ENCODE assay signal across 8 cellular contexts in genomic region chr2:176079851-176080539, GRCh38. TPM values are rescaled to one million over a fixed set of nuclear protein-coding genes. Genes with fewer than 3 reads are reported as not detected.
DNase-seq lines count a peak whose midpoint lies in the region; ATAC-seq, FAIRE-seq and TF ChIP-seq lines count a peak whose summit lies in the region.

No MANE protein-coding gene starts in this region.

- peak overlapping the region in 2 of 3 donors; percentile 75 to 84 for H3K27ac Mint-ChIP-seq in CD4-positive, CD25-positive, alpha-beta regulatory T cell
- peak overlapping the region; percentile 70 to 77 for H3K27ac Mint-ChIP-seq in natural killer cell

- FAIRE-seq in RCC 7860 (lab: Jason Lieb, UNC) (no peak), H1 (lab: Jason Lieb, UNC) (no peak)

- H3K27me3 ChIP-seq in CD4-positive, CD25-positive, alpha-beta regulatory T cell (ENCODE audit: control insufficient read depth, insufficient read depth, low read length), result peaks cover 65% of the 10 kb centered on the region
- H3K27me3 ChIP-seq in H1 (replicated peaks in 1 of 4; ENCODE audit: control insufficient read depth in 3 of 4, extremely low read depth in 1 of 4, insufficient read depth in 3 of 4, low read length in 3 of 4), result peaks cover 85 to 98% (median 92%) of the 10 kb centered on the region in 4 experiments
- peaks cover 88% of the 10 kb centered on the region for H3K27me3 ChIP-seq in thyroid gland

- peaks cover 4% of the 10 kb centered on the region for H3K36me3 Mint-ChIP-seq in CD4-positive, CD25-positive, alpha-beta regulatory T cell
- peaks cover 33% of the 10 kb centered on the region for H3K36me3 Mint-ChIP-seq in natural killer cell

- ATAC-seq in CD4-positive, CD25-positive, alpha-beta regulatory T cell (ENCODE audit: low read depth in 2 of 2), result no peak
- ATAC-seq in natural killer cell, result peak in 2 of 3 donors; percentile 34 to 53

- H2BK5ac ChIP-seq in H1 (ENCODE audit: low read depth, low read length), result no peak overlapping the region

- peak overlapping the region in 3 of 4 donors; percentile 33 to 74 (median 55) for H3K4me3 Mint-ChIP-seq in CD4-positive, CD25-positive, alpha-beta regulatory T cell
- peak overlapping the region; percentile 75 for H3K4me3 Mint-ChIP-seq in natural killer cell

- no peak for TF ChIP-seq EP300 in H1 (IDR thresholded peaks at IDR 0.05; ENCODE audit: borderline replicate concordance in 1 of 2, low read depth in 2 of 2, low read length in 2 of 2)

- H3K14ac ChIP-seq in H1 (ENCODE audit: insufficient read length), result no peak overlapping the region

- no peak overlapping the region for H4K91ac ChIP-seq in H1 (replicated peaks; ENCODE audit: insufficient read length, low read length)

- peaks cover 33 to 70% of the 10 kb centered on the region in 2 experiments for H3K9me3 ChIP-seq in CD4-positive, CD25-positive, alpha-beta regulatory T cell (ENCODE audit: control insufficient read depth in 2 of 2, low read length in 2 of 2)
- no peaks in the 10 kb centered on the region; a peak in 1 of 4 replicates for H3K9me3 ChIP-seq in H1 (ENCODE audit: insufficient read depth in 2 of 2, low read depth in 1 of 2, low read length in 1 of 2)
- H3K9me3 ChIP-seq in thyroid gland, result no peaks in the 10 kb centered on the region

- H3K9me3 Mint-ChIP-seq in CD4-positive, CD25-positive, alpha-beta regulatory T cell, result peaks cover 0 to 52% (median 14%) of the 10 kb centered on the region in 7 donors
- peaks cover 2 to 10% of the 10 kb centered on the region in 2 donors for H3K9me3 Mint-ChIP-seq in natural killer cell

- H4K5ac ChIP-seq in H1 (ENCODE audit: insufficient read length, low read depth, low read length), result no peak overlapping the region

- H4K20me1 ChIP-seq in H1 (replicated peaks in 1 of 2; ENCODE audit: control insufficient read depth in 1 of 2, insufficient read depth in 2 of 2, low read length in 2 of 2), result peaks cover 17% of the 10 kb centered on the region in 2 experiments

- H2BK12ac ChIP-seq in H1 (ENCODE audit: low read depth, low read length), result no peak overlapping the region; the same call in 1 of the 2 replicates

- no peak overlapping the region for H2BK20ac ChIP-seq in H1 (ENCODE audit: low read length)

- peaks cover 6% of the 10 kb centered on the region; the same call in 1 of the 2 replicates for H3K23me2 ChIP-seq in H1 (ENCODE audit: low read depth, low read length)

- no peak overlapping the region for H3K4ac ChIP-seq in H1 (replicated peaks; ENCODE audit: insufficient read length, low read depth, low read length)

- peak; percentile 78 for TF ChIP-seq CTCF in HFF-Myc (IDR thresholded peaks at IDR 0.05; ENCODE audit: low read depth, low read length, missing control alignments)
- peak in 2 of 3 experiments; percentile 83 to 99; a peak in 3 of 4 replicates for TF ChIP-seq CTCF in H1 (IDR thresholded peaks at IDR 0.05; ENCODE audit: control extremely low read depth in 1 of 3, insufficient read depth in 1 of 3, low read depth in 1 of 3, low read length in 3 of 3)
- peak; percentile 33 for TF ChIP-seq CTCF in natural killer cell (IDR thresholded peaks at IDR 0.05)
- TF ChIP-seq CTCF in thyroid gland (IDR thresholded peaks at IDR 0.05), result peak in 1 of 6 experiments; percentile 32

- H2AFZ ChIP-seq in H1 (ENCODE audit: low read length), result no peak overlapping the region

- no peaks in the 10 kb centered on the region for H3K79me2 ChIP-seq in H1 (ENCODE audit: control insufficient read depth in 1 of 2, insufficient read depth in 2 of 2, low read length in 2 of 2)

- H3K27me3 Mint-ChIP-seq in CD4-positive, CD25-positive, alpha-beta regulatory T cell, result peaks cover 88% of the 10 kb centered on the region
- peaks cover 66 to 72% of the 10 kb centered on the region in 2 donors for H3K27me3 Mint-ChIP-seq in natural killer cell (ENCODE audit: low read depth in 2 of 2)

- TF ChIP-seq RAD21 in H1 (IDR thresholded peaks at IDR 0.05 in 1 of 2, conservative IDR thresholded peaks at IDR 0.05 in 1 of 2; ENCODE audit: low read depth in 2 of 2, low read length in 2 of 2), result peak; percentile 61 to 78

- H3K23ac ChIP-seq in H1 (ENCODE audit: insufficient read length), result no peak overlapping the region

- no peaks in the 10 kb centered on the region for H3K79me1 ChIP-seq in H1 (ENCODE audit: low read depth, low read length)

- no peak overlapping the region for H2AK5ac ChIP-seq in H1 (ENCODE audit: low read depth, low read length)

- CTCF ChIA-PET in H1 (lab: Charles Lee; ENCODE audit: partially characterized antibody), result interaction anchor here (0.6 to 7.8 kb wide), 34 partner anchors 9 to 829 kb away, joined by 3 to 130 read pairs (median 4); partner anchors contain the start of genes HOXD11, HOXD12 and HOXD13

- 1% methylated on average over 64 of the region's 85 CpGs; no CpG with 5 or more reads in 1 of the 2 experiments for WGBS in H1 (ENCODE audit: extremely low coverage in 1 of 2, insufficient coverage in 1 of 2, insufficient read length in 1 of 2, insufficient replicate concordance in 2 of 2, low coverage in 1 of 2, low lambda C conversion rate in 2 of 2, missing lambda C conversion rate in 1 of 2), 2 experiments
- WGBS in thyroid gland, 2 donors, result 1 to 3% methylated on average over 7 to 8 of the region's 85 CpGs

- no peak overlapping the region for H3K18ac ChIP-seq in H1 (ENCODE audit: extremely low read depth, low read length)

- H3K4me3 ChIP-seq in CD4-positive, CD25-positive, alpha-beta regulatory T cell (ENCODE audit: low read depth, low read length), result no peak overlapping the region
- H3K4me3 ChIP-seq in HFF-Myc (replicated peaks; ENCODE audit: low read depth, low read length), result no peak overlapping the region; the same call in 1 of the 2 replicates
- peak overlapping the region; percentile 4 to 54 (median 20); a peak in 6 of 8 replicates for H3K4me3 ChIP-seq in H1 (ENCODE audit: extremely low read depth in 1 of 4, insufficient read depth in 2 of 4, low read depth in 3 of 4, low read length in 4 of 4)
- no peak overlapping the region for H3K4me3 ChIP-seq in thyroid gland (replicated peaks in 1 of 3)

- no peak overlapping the region for H3K9ac ChIP-seq in H1 (replicated peaks in 1 of 4; ENCODE audit: extremely low read depth in 1 of 4, low read depth in 3 of 4, low read length in 3 of 4)

- H3K36me3 ChIP-seq in CD4-positive, CD25-positive, alpha-beta regulatory T cell (ENCODE audit: control insufficient read depth, insufficient read depth, low read length), result no peaks in the 10 kb centered on the region
- H3K36me3 ChIP-seq in H1 (ENCODE audit: control insufficient read depth in 2 of 4, insufficient read depth in 4 of 4, low read length in 3 of 4) (peaks cover 0 to 5% (median 0%) of the 10 kb centered on the region in 4 experiments; a peak in 1 of 8 replicates), thyroid gland (no peaks in the 10 kb centered on the region)

- H2BK15ac ChIP-seq in H1 (ENCODE audit: low read length), result no peak overlapping the region

- TF ChIP-seq POLR2A in H1 (IDR thresholded peaks at IDR 0.05; ENCODE audit: control extremely low read depth in 1 of 2, low read depth in 2 of 2, low read length in 2 of 2), result no peak
- no peak for TF ChIP-seq POLR2A in thyroid gland (IDR thresholded peaks at IDR 0.05)

- DNase-seq in CD4-positive, CD25-positive, alpha-beta regulatory T cell, result no peak
- no peak for DNase-seq in HFF-Myc (ENCODE audit: extremely low read depth, low read depth)
- DNase-seq in RCC 7860 (ENCODE audit: low spot score), result peak; percentile 44
- DNase-seq in H1 (ENCODE audit: low read depth in 1 of 2, low spot score in 2 of 2), result peak in 1 of 2 experiments; percentile 92
- DNase-seq in natural killer cell, result no peak
- DNase-seq in pons (ENCODE audit: low spot score), result no peak
- DNase-seq in thyroid gland, result no peak
- DNase-seq in posterior cingulate gyrus, result no peak

- H3K4me1 ChIP-seq in CD4-positive, CD25-positive, alpha-beta regulatory T cell (ENCODE audit: control insufficient read depth, insufficient read depth, low read length, poor library complexity, severe bottlenecking), result peaks cover 13% of the 10 kb centered on the region
- H3K4me1 ChIP-seq in H1 (replicated peaks in 1 of 4; ENCODE audit: control insufficient read depth in 3 of 4, insufficient read depth in 4 of 4, low read length in 3 of 4), result peaks cover 0 to 29% (median 11%) of the 10 kb centered on the region in 4 experiments; a peak in 5 of 7 replicates
- H3K4me1 ChIP-seq in thyroid gland, result peaks cover 5 to 19% of the 10 kb centered on the region in 2 donors

- intact Hi-C loops in natural killer cell (cut with micrococcal nuclease), result loop anchor here (5.0 kb wide), 2 partner anchors 32 to 1748 kb away; partner anchors contain the start of gene SP9
- intact Hi-C loops in thyroid gland (cut with DNase I), result loop anchor here (10.0 kb wide), 1 partner anchor 715 kb away; no protein-coding TSS in a partner anchor
- intact Hi-C loops in posterior cingulate gyrus (cut with DNase I), result no loop called here

- no peak overlapping the region for H2BK120ac ChIP-seq in H1 (replicated peaks; ENCODE audit: low read depth, low read length)

- H3K4me1 Mint-ChIP-seq in CD4-positive, CD25-positive, alpha-beta regulatory T cell, result peaks cover 2 to 16% (median 15%) of the 10 kb centered on the region in 4 donors
- H3K4me1 Mint-ChIP-seq in natural killer cell, result peaks cover 9 to 23% of the 10 kb centered on the region in 2 donors

- peak overlapping the region; percentile 67 to 83 for H3K4me2 ChIP-seq in H1 (ENCODE audit: insufficient read depth in 1 of 2, low read depth in 2 of 2, low read length in 2 of 2)

- H4K8ac ChIP-seq in H1 (ENCODE audit: extremely low read depth, insufficient read depth, low read length), result peak overlapping the region; percentile 81; the same call in 1 of the 2 replicates

- H3K56ac ChIP-seq in H1 (replicated peaks; ENCODE audit: insufficient read length, low read depth, low read length), result no peak overlapping the region

- H3K27ac ChIP-seq in CD4-positive, CD25-positive, alpha-beta regulatory T cell (ENCODE audit: insufficient read depth, low read length, poor library complexity, severe bottlenecking), result no peak overlapping the region
- H3K27ac ChIP-seq in H1 (ENCODE audit: low read depth, low read length), result no peak overlapping the region
- H3K27ac ChIP-seq in thyroid gland, result no peak overlapping the region

- POLR2A ChIA-PET in H1 (lab: Charles Lee; ENCODE audit: partially characterized antibody), result interaction anchor here (0.6 to 2.5 kb wide), 2 partner anchors 18 to 35 kb away, joined by 3 to 8 read pairs; no protein-coding TSS in a partner anchor

RNA-seq across cellular contexts. Expression of gene EVX2, which starts 3.8 kb away (rescaled TPM):
- total RNA-seq in CD4-positive, CD25-positive, alpha-beta regulatory T cell, result not detected
- not detected for polyA plus RNA-seq in CD4-positive, CD25-positive, alpha-beta regulatory T cell
- total RNA-seq in H1 (2021; fragmentation: NEBNext Ultra II Directional; extraction: Animal tissue kit (Norgen Biotek cat#: 25700)), result not detected in 2 replicates
- not detected in 2 replicates for polyA plus RNA-seq in H1 (2011; rRNA removed)
- not detected for polyA plus RNA-seq in H1 (2011; cell fraction: cytosol; rRNA removed)
- polyA plus RNA-seq in H1 (2011; cell fraction: nucleus; rRNA removed), result 0.03 TPM
- not detected in 4 replicates for polyA plus RNA-seq in H1 (2012, experiment 1 of 2)
- polyA plus RNA-seq in H1 (2012, experiment 2 of 2), result 0.03 TPM
- polyA plus RNA-seq in H1 (2013, experiment 1 of 2), result not detected
- not detected for polyA plus RNA-seq in H1 (2013, experiment 2 of 2)
- not detected in 2 replicates for polyA minus RNA-seq in H1 (2011; rRNA and poly(A)+ RNA removed)
- polyA minus RNA-seq in H1 (2011; cell fraction: cytosol; rRNA and poly(A)+ RNA removed), result not detected
- not detected for polyA minus RNA-seq in H1 (2011; cell fraction: nucleus; rRNA and poly(A)+ RNA removed)
- total RNA-seq in natural killer cell, result not detected
- not detected for total RNA-seq in thyroid gland

RNA-seq across cellular contexts. Expression of gene HOXD13, which starts 12.5 kb away (rescaled TPM):
- not detected for total RNA-seq in CD4-positive, CD25-positive, alpha-beta regulatory T cell
- not detected for polyA plus RNA-seq in CD4-positive, CD25-positive, alpha-beta regulatory T cell
- not detected in 2 replicates for total RNA-seq in H1 (2021; fragmentation: NEBNext Ultra II Directional; extraction: Animal tissue kit (Norgen Biotek cat#: 25700))
- not detected in 2 replicates for polyA plus RNA-seq in H1 (2011; rRNA removed)
- polyA plus RNA-seq in H1 (2011; cell fraction: cytosol; rRNA removed), result not detected
- not detected for polyA plus RNA-seq in H1 (2011; cell fraction: nucleus; rRNA removed)
- not detected in 4 replicates for polyA plus RNA-seq in H1 (2012, experiment 1 of 2)
- not detected for polyA plus RNA-seq in H1 (2012, experiment 2 of 2)
- polyA plus RNA-seq in H1 (2013, experiment 1 of 2), result 0.04 TPM
- not detected for polyA plus RNA-seq in H1 (2013, experiment 2 of 2)
- polyA minus RNA-seq in H1 (2011; rRNA and poly(A)+ RNA removed), result not detected in 2 replicates
- not detected for polyA minus RNA-seq in H1 (2011; cell fraction: cytosol; rRNA and poly(A)+ RNA removed)
- polyA minus RNA-seq in H1 (2011; cell fraction: nucleus; rRNA and poly(A)+ RNA removed), result not detected
- total RNA-seq in natural killer cell (not detected), thyroid gland (not detected)

RNA-seq across cellular contexts. Expression of gene HOXD12, which starts 19.6 kb away (rescaled TPM):
- total RNA-seq in CD4-positive, CD25-positive, alpha-beta regulatory T cell, result not detected
- not detected for polyA plus RNA-seq in CD4-positive, CD25-positive, alpha-beta regulatory T cell
- total RNA-seq in H1 (2021; fragmentation: NEBNext Ultra II Directional; extraction: Animal tissue kit (Norgen Biotek cat#: 25700)), result not detected in 2 replicates
- polyA plus RNA-seq in H1 (2011; rRNA removed), result not detected in 2 replicates
- not detected for polyA plus RNA-seq in H1 (2011; cell fraction: cytosol; rRNA removed)
- polyA plus RNA-seq in H1 (2011; cell fraction: nucleus; rRNA removed), result not detected
- not detected in 4 replicates for polyA plus RNA-seq in H1 (2012, experiment 1 of 2)
- not detected for polyA plus RNA-seq in H1 (2012, experiment 2 of 2)
- not detected for polyA plus RNA-seq in H1 (2013, experiment 1 of 2)
- not detected for polyA plus RNA-seq in H1 (2013, experiment 2 of 2)
- polyA minus RNA-seq in H1 (2011; rRNA and poly(A)+ RNA removed), result not detected in 2 replicates
- polyA minus RNA-seq in H1 (2011; cell fraction: cytosol; rRNA and poly(A)+ RNA removed), result not detected
- polyA minus RNA-seq in H1 (2011; cell fraction: nucleus; rRNA and poly(A)+ RNA removed), result not detected
- total RNA-seq in natural killer cell, result not detected
- total RNA-seq in thyroid gland, result not detected

RNA-seq across cellular contexts. Expression of gene HOXD11, which starts 27.1 kb away (rescaled TPM):
- not detected for total RNA-seq in CD4-positive, CD25-positive, alpha-beta regulatory T cell
- polyA plus RNA-seq in CD4-positive, CD25-positive, alpha-beta regulatory T cell, result not detected
- total RNA-seq in H1 (2021; fragmentation: NEBNext Ultra II Directional; extraction: Animal tissue kit (Norgen Biotek cat#: 25700)), result not detected in 2 replicates
- not detected in 2 replicates for polyA plus RNA-seq in H1 (2011; rRNA removed)
- polyA plus RNA-seq in H1 (2011; cell fraction: cytosol; rRNA removed), result not detected
- not detected for polyA plus RNA-seq in H1 (2011; cell fraction: nucleus; rRNA removed)
- polyA plus RNA-seq in H1 (2012, experiment 1 of 2), result not detected in 4 replicates
- polyA plus RNA-seq in H1 (2012, experiment 2 of 2), result not detected
- not detected for polyA plus RNA-seq in H1 (2013, experiment 1 of 2)
- not detected for polyA plus RNA-seq in H1 (2013, experiment 2 of 2)
- not detected in 2 replicates for polyA minus RNA-seq in H1 (2011; rRNA and poly(A)+ RNA removed)
- not detected for polyA minus RNA-seq in H1 (2011; cell fraction: cytosol; rRNA and poly(A)+ RNA removed)
- polyA minus RNA-seq in H1 (2011; cell fraction: nucleus; rRNA and poly(A)+ RNA removed), result not detected
- not detected for total RNA-seq in natural killer cell
- not detected for total RNA-seq in thyroid gland

RNA-seq across cellular contexts. Expression of gene HOXD10, which starts 36.6 kb away (rescaled TPM):
- total RNA-seq in CD4-positive, CD25-positive, alpha-beta regulatory T cell, result not detected
- not detected for polyA plus RNA-seq in CD4-positive, CD25-positive, alpha-beta regulatory T cell
- total RNA-seq in H1 (2021; fragmentation: NEBNext Ultra II Directional; extraction: Animal tissue kit (Norgen Biotek cat#: 25700)), result not detected in 2 replicates
- polyA plus RNA-seq in H1 (2011; rRNA removed), result not detected in 2 replicates
- not detected for polyA plus RNA-seq in H1 (2011; cell fraction: cytosol; rRNA removed)
- not detected for polyA plus RNA-seq in H1 (2011; cell fraction: nucleus; rRNA removed)
- polyA plus RNA-seq in H1 (2012, experiment 1 of 2), result not detected in 4 replicates
- polyA plus RNA-seq in H1 (2012, experiment 2 of 2), result not detected
- not detected for polyA plus RNA-seq in H1 (2013, experiment 1 of 2)
- polyA plus RNA-seq in H1 (2013, experiment 2 of 2), result not detected
- polyA minus RNA-seq in H1 (2011; rRNA and poly(A)+ RNA removed), result not detected in 2 replicates
- not detected for polyA minus RNA-seq in H1 (2011; cell fraction: cytosol; rRNA and poly(A)+ RNA removed)
- polyA minus RNA-seq in H1 (2011; cell fraction: nucleus; rRNA and poly(A)+ RNA removed), result not detected
- total RNA-seq in natural killer cell, result not detected
- under 1 TPM in 2 of 4 donors, not detected in 2; 0.33 to 0.54 TPM for total RNA-seq in thyroid gland

Comparison
In these comparisons a context has a peak if more than half of its experiments do, and no peak if none do; other contexts are left out.
1. ATAC-seq: peak in natural killer cell (2 of 3); none in CD4-positive, CD25-positive, alpha-beta regulatory T cell (0 of 2).
2. H3K4me3 ChIP-seq: peak in H1 (4 of 4); none in CD4-positive, CD25-positive, alpha-beta regulatory T cell (single experiment), HFF-Myc (single experiment) and thyroid gland (0 of 3).